In genomic region chr2:227325056-227325823, GRCh38 we compare ENCODE assay signal across 8 cellular contexts.
DNase-seq lines count a peak whose midpoint lies in the region; ATAC-seq and FAIRE-seq lines count a peak whose summit lies in the region.

Gene MFF, plus strand, starts transcription at chr2:227325251. Its CDS starts 5,415 bp downstream, at chr2:227330666.

- peak; percentile 17 for FAIRE-seq in islet of Langerhans (lab: Jason Lieb, UNC)

- DNase-seq in AML-193 (lab: John Stamatoyannopoulos, UW) (peak; percentile 87 to 89), NCI-H446 (lab: John Stamatoyannopoulos, UW) (peak; percentile 69 to 91), cerebellar cortex (ENCODE audit: low spot score) (peak; percentile 92)
- DNase-seq in stimulated activated CD4-positive, alpha-beta T cell treated with anti-CD3 and anti-CD28 coated beads, Interleukin-12 subunit alpha, Interleukin-12 subunit beta, amount 100 ng/mL, for 4 hours, result peak; percentile 89

- ATAC-seq in GM19035 (IDR thresholded peaks at IDR 0.05; ENCODE audit: unreplicated experiment), result peak; percentile 98
- ATAC-seq in HG03354 (IDR thresholded peaks at IDR 0.05; ENCODE audit: poor library complexity, severe bottlenecking, unreplicated experiment), result peak; percentile 98
- ATAC-seq in activated CD4-positive, CD25-positive, alpha-beta regulatory T cell treated with anti-CD3 and anti-CD28 coated beads, Interleukin-2, amount 50 U/mL, for 24 hours, result peak; percentile 98 to 99

Comparison
In these comparisons a context has a peak if more than half of its experiments do, and no peak if none do; other contexts are left out.
1. Peak in every context shown above with its lines: DNase-seq and ATAC-seq.